Comparison of ENCODE assay signal across 25 cellular contexts in the genomic region with DNA sequence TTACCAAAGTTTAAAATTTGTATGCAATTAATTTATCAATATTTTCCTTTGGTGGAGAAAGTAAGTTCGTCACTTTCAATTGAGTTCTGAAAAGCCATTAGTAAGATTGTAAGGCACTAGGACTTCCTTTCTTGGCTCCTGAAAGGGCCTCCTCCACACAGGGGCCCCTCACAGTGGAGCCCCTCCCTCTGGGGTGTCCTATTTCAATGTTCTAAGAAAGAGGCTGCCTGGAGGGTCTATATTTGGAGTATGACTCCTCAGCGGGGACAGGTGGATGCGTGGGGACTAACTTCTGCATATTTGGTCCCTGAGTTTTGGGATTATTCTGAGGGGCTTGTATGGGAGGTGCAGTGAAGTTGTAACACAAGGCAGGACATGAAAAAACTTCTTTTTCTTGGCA. TPM values are rescaled to one million over a fixed set of nuclear protein-coding genes. Genes with fewer than 3 reads are reported as not detected.
DNase-seq lines count a peak whose midpoint lies in the region; ATAC-seq and TF ChIP-seq lines count a peak whose summit lies in the region.
"Had no signal": no experiment of that assay in that cellular context is flagged by ENCODE, and none has a peak within 500 bp of the region (broad histone marks: within the 10 kb centered on the region; RNA-seq: fewer than 3 reads in every experiment).

No MANE protein-coding gene starts in this region.

- no peaks in the 10 kb centered on the region for H3K27me3 Mint-ChIP-seq in progenitor cell of endocrine pancreas
- H3K27me3 Mint-ChIP-seq: stimulated activated naive CD8-positive, alpha-beta T cell treated with anti-CD3 and anti-CD28 coated beads, Interleukin-15, amount 100 ng/mL, for 72 hours had no signal

- H3K4me3 ChIP-seq in SJCRH30 = no peak overlapping the region; the same call in 1 of the 2 replicates
- H3K4me3 ChIP-seq in colonic mucosa = no peak overlapping the region
- H3K4me3 ChIP-seq: GM23248, left ventricle myocardium inferior, thyroid gland had no signal

- H3K9me3 Mint-ChIP-seq in progenitor cell of endocrine pancreas (ENCODE audit: low read depth) = peaks cover 3% of the 10 kb centered on the region
- H3K9me3 Mint-ChIP-seq: activated CD4-positive, alpha-beta T cell treated with anti-CD3 and anti-CD28 coated beads, Interleukin-2, amount 10 ng/mL, durations not matched to agents 7 days and 5 days; activated naive CD4-positive, alpha-beta T cell treated with anti-CD3 and anti-CD28 coated beads, Interleukin-2, amount 10 ng/mL, durations not matched to agents 7 days and 5 days; immature natural killer cell; natural killer cell treated with Interleukin-12 subunit alpha and Interleukin-12 subunit beta and Interleukin-15 and Interleukin-18, amount 100 ng/mL, for 72 hours; stimulated activated naive CD8-positive, alpha-beta T cell treated with anti-CD3 and anti-CD28 coated beads, Interleukin-15, amount 100 ng/mL, for 72 hours had no signal

- H3K27ac ChIP-seq in SJCRH30 = no peak overlapping the region
- no peak overlapping the region for H3K27ac ChIP-seq in colonic mucosa
- H3K27ac ChIP-seq: GM23248, left ventricle myocardium inferior, thyroid gland, WERI-Rb-1 had no signal

- H3K4me1 ChIP-seq in SJCRH30 (peaks cover 14% of the 10 kb centered on the region), colonic mucosa (no peaks in the 10 kb centered on the region)
- H3K4me1 ChIP-seq: left ventricle myocardium inferior, thyroid gland had no signal

- peaks cover 7% of the 10 kb centered on the region for H3K4me1 Mint-ChIP-seq in progenitor cell of endocrine pancreas (ENCODE audit: low read depth)

- in situ Hi-C loops in KBM-7 (cut with MboI; ENCODE audit: low pct_unique_long_range_greater_than_20kb, low sequenced_read_pairs) = no loop called here

- H3K9me3 ChIP-seq in SJCRH30 (replicated peaks) (no peaks in the 10 kb centered on the region), colonic mucosa (no peaks in the 10 kb centered on the region)
- H3K9me3 ChIP-seq: left ventricle myocardium inferior, thyroid gland had no signal

- H3K27me3 ChIP-seq in SJCRH30 (no peaks in the 10 kb centered on the region), colonic mucosa (no peaks in the 10 kb centered on the region)
- H3K27me3 ChIP-seq: thyroid gland had no signal

- no peak for TF ChIP-seq CTCF in progenitor cell of endocrine pancreas (IDR thresholded peaks at IDR 0.05; ENCODE audit: unreplicated experiment)
- no peak for TF ChIP-seq CTCF in colonic mucosa (IDR thresholded peaks at IDR 0.05)

- intact Hi-C loops in colonic mucosa (cut with DNase I) = no loop called here

- no peak overlapping the region for H3K27ac Mint-ChIP-seq in progenitor cell of endocrine pancreas
- H3K27ac Mint-ChIP-seq: activated CD4-positive, alpha-beta T cell treated with anti-CD3 and anti-CD28 coated beads, Interleukin-2, amount 10 ng/mL, durations not matched to agents 7 days and 5 days; activated CD8-positive, alpha-beta memory T cell treated with anti-CD3 and anti-CD28 coated beads, Interleukin-2, amount 10 ng/mL, durations not matched to agents 7 days and 5 days; activated naive CD4-positive, alpha-beta T cell treated with anti-CD3 and anti-CD28 coated beads, Interleukin-2, amount 10 ng/mL, durations not matched to agents 7 days and 5 days; immature natural killer cell; natural killer cell treated with Interleukin-12 subunit alpha and Interleukin-12 subunit beta and Interleukin-15 and Interleukin-18, amount 100 ng/mL, for 72 hours; stimulated activated naive CD8-positive, alpha-beta T cell treated with anti-CD3 and anti-CD28 coated beads, Interleukin-15, amount 100 ng/mL, for 72 hours had no signal

- H3K9ac ChIP-seq in colonic mucosa (ENCODE audit: low read depth in 2 of 2, low read length in 2 of 2) = no peak overlapping the region
- H3K9ac ChIP-seq: GM23248 had no signal

- no peak for ATAC-seq in HG02759 (IDR thresholded peaks at IDR 0.05; ENCODE audit: unreplicated experiment)
- ATAC-seq: activated CD8-positive, alpha-beta memory T cell treated with anti-CD3 and anti-CD28 coated beads, Interleukin-2, amount 10 ng/mL, durations not matched to agents 7 days and 5 days; natural killer cell treated with Interleukin-12 subunit alpha and Interleukin-12 subunit beta and Interleukin-15 and Interleukin-18, amount 100 ng/mL, for 72 hours; sciatic nerve; stimulated activated naive CD8-positive, alpha-beta T cell treated with anti-CD3 and anti-CD28 coated beads, Interleukin-15, amount 100 ng/mL, for 72 hours had no signal

- peaks cover 1% of the 10 kb centered on the region for H3K36me3 Mint-ChIP-seq in progenitor cell of endocrine pancreas (ENCODE audit: insufficient read depth)
- H3K36me3 Mint-ChIP-seq: activated CD8-positive, alpha-beta memory T cell treated with anti-CD3 and anti-CD28 coated beads, Interleukin-2, amount 10 ng/mL, durations not matched to agents 7 days and 5 days; activated naive CD4-positive, alpha-beta T cell treated with anti-CD3 and anti-CD28 coated beads, Interleukin-2, amount 10 ng/mL, durations not matched to agents 7 days and 5 days; CD14-positive monocyte; immature natural killer cell; natural killer cell treated with Interleukin-12 subunit alpha and Interleukin-12 subunit beta and Interleukin-15 and Interleukin-18, amount 100 ng/mL, for 72 hours had no signal

- DNase-seq in KBM-7 = peak; percentile 79
- peak; percentile 52 to 76 for DNase-seq in SJCRH30
- peak; percentile 62 for DNase-seq in iPS-NIHi11 (ENCODE audit: low spot score)
- DNase-seq in progenitor cell of endocrine pancreas (ENCODE audit: low spot score, unreplicated experiment) = no peak
- DNase-seq in GF-D8 (lab: John Stamatoyannopoulos, UW) = no peak
- DNase-seq in colonic mucosa = no peak
- DNase-seq: activated CD4-positive, alpha-beta T cell treated with anti-CD3 and anti-CD28 coated beads, Interleukin-2, amount 10 ng/mL, durations not matched to agents 7 days and 5 days; activated CD8-positive, alpha-beta memory T cell treated with anti-CD3 and anti-CD28 coated beads, Interleukin-2, amount 10 ng/mL, durations not matched to agents 7 days and 5 days; activated naive CD4-positive, alpha-beta T cell treated with anti-CD3 and anti-CD28 coated beads, Interleukin-2, amount 10 ng/mL, durations not matched to agents 7 days and 5 days; caudate nucleus; GM23248; immature natural killer cell; KG1; left ventricle myocardium inferior; midbrain; NCI-H187; posterior cingulate gyrus; stimulated activated CD4-positive, alpha-beta T cell treated with anti-CD3 and anti-CD28 coated beads, Interleukin-15, amount 100 ng/mL, for 24 hours; stimulated activated naive CD8-positive, alpha-beta T cell treated with anti-CD3 and anti-CD28 coated beads, Interleukin-15, amount 100 ng/mL, for 72 hours; thyroid gland; WERI-Rb-1 had no signal

- H3K36me3 ChIP-seq in SJCRH30 (no peaks in the 10 kb centered on the region), colonic mucosa (no peaks in the 10 kb centered on the region)
- H3K36me3 ChIP-seq: left ventricle myocardium inferior, thyroid gland, WERI-Rb-1 had no signal

- H3K4me3 Mint-ChIP-seq in progenitor cell of endocrine pancreas (ENCODE audit: low read depth) = peak overlapping the region; percentile 15
- H3K4me3 Mint-ChIP-seq: activated CD4-positive, alpha-beta T cell treated with anti-CD3 and anti-CD28 coated beads, Interleukin-2, amount 10 ng/mL, durations not matched to agents 7 days and 5 days; activated CD8-positive, alpha-beta memory T cell treated with anti-CD3 and anti-CD28 coated beads, Interleukin-2, amount 10 ng/mL, durations not matched to agents 7 days and 5 days; activated naive CD4-positive, alpha-beta T cell treated with anti-CD3 and anti-CD28 coated beads, Interleukin-2, amount 10 ng/mL, durations not matched to agents 7 days and 5 days; CD14-positive monocyte; immature natural killer cell; natural killer cell treated with Interleukin-12 subunit alpha and Interleukin-12 subunit beta and Interleukin-15 and Interleukin-18, amount 100 ng/mL, for 72 hours; stimulated activated naive CD8-positive, alpha-beta T cell treated with anti-CD3 and anti-CD28 coated beads, Interleukin-15, amount 100 ng/mL, for 72 hours had no signal

RNA-seq across cellular contexts. Expression of a gene that starts 1.6 kb away (rescaled TPM):
- total RNA-seq in SJCRH30 (2014; rRNA removed; shearing (Covaris generic)) = 4.2 and 4.5 TPM in 2 replicates
- total RNA-seq in progenitor cell of endocrine pancreas (19.7 and 21.9 TPM in 2 replicates), colonic mucosa (1 to 10 TPM; 4.1 to 6.3 TPM)

Comparison
In these comparisons a context has a peak if more than half of its experiments do, and no peak if none do; other contexts are left out.
1. DNase-seq: peak in KBM-7 (single experiment), SJCRH30 (2 of 2) and iPS-NIHi11 (single experiment); none in progenitor cell of endocrine pancreas (single experiment), GF-D8 (single experiment) and colonic mucosa (single experiment).